In genomic region chr2:173159794-173160463, GRCh38 we compare ENCODE assay signal across 8 cellular contexts.
DNase-seq lines count a peak whose midpoint lies in the region; ATAC-seq and TF ChIP-seq lines count a peak whose summit lies in the region.

No MANE protein-coding gene starts in this region.

- H3K36me3 Mint-ChIP-seq in Caco-2 (ENCODE audit: insufficient read depth, unreplicated experiment), result peaks cover 16% of the 10 kb centered on the region

- peaks cover 13% of the 10 kb centered on the region for H3K9me3 Mint-ChIP-seq in Caco-2 (ENCODE audit: unreplicated experiment)

- intact Hi-C loops in Caco-2 (cut with micrococcal nuclease; ENCODE audit: unreplicated experiment), result loop anchor here (1.0 kb wide), 1 partner anchor 51 kb away; no protein-coding TSS in a partner anchor

- ATAC-seq in esophagus mucosa (peak; percentile 100), HG02623 (IDR thresholded peaks at IDR 0.05; ENCODE audit: unreplicated experiment) (no peak)

- POLR2A ChIA-PET in Caco-2 (lab: Charles Lee), result no interaction called here

- CTCF ChIA-PET in Caco-2 (lab: Charles Lee), result no interaction called here

- DNase-seq in Caco-2 (peak; percentile 65 to 72), NCI-H460 (ENCODE audit: extremely low read depth, low read depth) (peak; percentile 94), occipital lobe (lab: John Stamatoyannopoulos, UW) (no peak), COR-L47 (lab: John Stamatoyannopoulos, UW) (no peak)
- DNase-seq in stimulated activated CD4-positive, alpha-beta T cell treated with anti-CD3 and anti-CD28 coated beads, Interleukin-1b, Interleukin-23, amount 100 ng/mL, for 48 hours, result no peak

- H3K4me3 Mint-ChIP-seq in Caco-2 (ENCODE audit: unreplicated experiment), result no peak overlapping the region

- H3K36me3 ChIP-seq in Caco-2 (ENCODE audit: control insufficient read depth, insufficient read depth, low read length), result no peaks in the 10 kb centered on the region; the same call in 1 of the 2 replicates
- H3K36me3 ChIP-seq in neutrophil, result no peaks in the 10 kb centered on the region

- H3K4me3 ChIP-seq in Caco-2 (ENCODE audit: low read depth, low read length) (no peak overlapping the region), neutrophil (ENCODE audit: low read depth in 1 of 2, low read length in 1 of 2) (peak overlapping the region; percentile 15 to 47)

- H3K4me1 Mint-ChIP-seq in Caco-2 (ENCODE audit: low read depth, unreplicated experiment), result peaks cover 20% of the 10 kb centered on the region

- H3K9me3 ChIP-seq in Caco-2, result no peaks in the 10 kb centered on the region
- no peaks in the 10 kb centered on the region for H3K9me3 ChIP-seq in neutrophil

- TF ChIP-seq CTCF in Caco-2 (IDR thresholded peaks at IDR 0.05; ENCODE audit: insufficient read depth in 1 of 2, low read depth in 1 of 2, low read length in 1 of 2, severe bottlenecking in 1 of 2, unreplicated experiment in 1 of 2), result no peak
- no peak for TF ChIP-seq CTCF in neutrophil (IDR thresholded peaks at IDR 0.05)

- no peaks in the 10 kb centered on the region for H3K27me3 Mint-ChIP-seq in Caco-2 (ENCODE audit: insufficient read depth, unreplicated experiment)

- H3K27me3 ChIP-seq in Caco-2 (replicated peaks; ENCODE audit: control insufficient read depth, insufficient read depth, low read length), result no peaks in the 10 kb centered on the region
- no peaks in the 10 kb centered on the region for H3K27me3 ChIP-seq in neutrophil

- no TSS peak for BruUV-seq in Caco-2 (replicated peaks; lab: Mats Ljungman, UMichigan)

- H3K27ac ChIP-seq in neutrophil, result peak overlapping the region; percentile 65

- H3K4me1 ChIP-seq in Caco-2 (peaks cover 21% of the 10 kb centered on the region), neutrophil (ENCODE audit: control insufficient read depth in 1 of 2, insufficient read depth in 1 of 2, low read depth in 1 of 2, low read length in 1 of 2) (peaks cover 31 to 48% of the 10 kb centered on the region in 2 experiments)

- H3K27ac Mint-ChIP-seq in Caco-2 (ENCODE audit: unreplicated experiment), result peak overlapping the region; percentile 26

Comparison
In these comparisons a context has a peak if more than half of its experiments do, and no peak if none do; other contexts are left out.
1. DNase-seq: peak in Caco-2 (2 of 2) and NCI-H460 (single experiment); none in occipital lobe (single experiment), stimulated activated CD4-positive, alpha-beta T cell treated with anti-CD3 and anti-CD28 coated beads, Interleukin-1b, Interleukin-23, amount 100 ng/mL, for 48 hours (single experiment) and COR-L47 (single experiment).